1 cellular context compared by ENCODE assay signal in the genomic region with DNA sequence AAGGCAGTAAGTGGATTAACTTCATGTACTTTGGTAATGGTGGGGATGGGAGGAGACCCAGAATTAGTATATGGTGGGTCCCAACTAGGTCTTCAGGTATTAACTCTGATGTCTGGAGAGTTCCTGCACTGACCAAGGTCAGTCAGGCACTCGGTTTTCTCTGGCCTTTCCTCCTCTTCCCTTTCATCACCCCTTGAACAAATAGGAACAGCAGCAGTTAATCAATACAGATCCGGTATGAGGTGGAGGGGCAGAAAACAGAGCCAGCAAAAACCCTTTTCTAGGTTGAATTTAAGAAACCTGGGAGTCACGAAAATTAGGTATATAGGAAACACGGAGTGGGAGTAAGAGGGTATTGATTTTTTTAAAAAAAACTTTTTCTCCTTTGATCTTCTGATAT.
A peak's percentile ranks its signal among the peaks of the same experiment; 100 is the strongest.
TF ChIP-seq lines count a peak whose summit lies in the region.

No MANE protein-coding gene starts in this region.

TF ChIP-seq in HepG2, 621 proteins besides CTCF, POLR2A, EP300 and RAD21 (continued from another document and continues in another):
- TF ChIP-seq, protein P1, sequence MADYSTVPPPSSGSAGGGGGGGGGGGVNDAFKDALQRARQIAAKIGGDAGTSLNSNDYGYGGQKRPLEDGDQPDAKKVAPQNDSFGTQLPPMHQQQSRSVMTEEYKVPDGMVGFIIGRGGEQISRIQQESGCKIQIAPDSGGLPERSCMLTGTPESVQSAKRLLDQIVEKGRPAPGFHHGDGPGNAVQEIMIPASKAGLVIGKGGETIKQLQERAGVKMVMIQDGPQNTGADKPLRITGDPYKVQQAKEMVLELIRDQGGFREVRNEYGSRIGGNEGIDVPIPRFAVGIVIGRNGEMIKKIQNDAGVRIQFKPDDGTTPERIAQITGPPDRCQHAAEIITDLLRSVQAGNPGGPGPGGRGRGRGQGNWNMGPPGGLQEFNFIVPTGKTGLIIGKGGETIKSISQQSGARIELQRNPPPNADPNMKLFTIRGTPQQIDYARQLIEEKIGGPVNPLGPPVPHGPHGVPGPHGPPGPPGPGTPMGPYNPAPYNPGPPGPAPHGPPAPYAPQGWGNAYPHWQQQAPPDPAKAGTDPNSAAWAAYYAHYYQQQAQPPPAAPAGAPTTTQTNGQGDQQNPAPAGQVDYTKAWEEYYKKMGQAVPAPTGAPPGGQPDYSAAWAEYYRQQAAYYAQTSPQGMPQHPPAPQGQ (CRISPR knock-in tag; IDR thresholded peaks at IDR 0.05; ENCODE audit: borderline replicate concordance): no peak
- TF ChIP-seq, protein P2, sequence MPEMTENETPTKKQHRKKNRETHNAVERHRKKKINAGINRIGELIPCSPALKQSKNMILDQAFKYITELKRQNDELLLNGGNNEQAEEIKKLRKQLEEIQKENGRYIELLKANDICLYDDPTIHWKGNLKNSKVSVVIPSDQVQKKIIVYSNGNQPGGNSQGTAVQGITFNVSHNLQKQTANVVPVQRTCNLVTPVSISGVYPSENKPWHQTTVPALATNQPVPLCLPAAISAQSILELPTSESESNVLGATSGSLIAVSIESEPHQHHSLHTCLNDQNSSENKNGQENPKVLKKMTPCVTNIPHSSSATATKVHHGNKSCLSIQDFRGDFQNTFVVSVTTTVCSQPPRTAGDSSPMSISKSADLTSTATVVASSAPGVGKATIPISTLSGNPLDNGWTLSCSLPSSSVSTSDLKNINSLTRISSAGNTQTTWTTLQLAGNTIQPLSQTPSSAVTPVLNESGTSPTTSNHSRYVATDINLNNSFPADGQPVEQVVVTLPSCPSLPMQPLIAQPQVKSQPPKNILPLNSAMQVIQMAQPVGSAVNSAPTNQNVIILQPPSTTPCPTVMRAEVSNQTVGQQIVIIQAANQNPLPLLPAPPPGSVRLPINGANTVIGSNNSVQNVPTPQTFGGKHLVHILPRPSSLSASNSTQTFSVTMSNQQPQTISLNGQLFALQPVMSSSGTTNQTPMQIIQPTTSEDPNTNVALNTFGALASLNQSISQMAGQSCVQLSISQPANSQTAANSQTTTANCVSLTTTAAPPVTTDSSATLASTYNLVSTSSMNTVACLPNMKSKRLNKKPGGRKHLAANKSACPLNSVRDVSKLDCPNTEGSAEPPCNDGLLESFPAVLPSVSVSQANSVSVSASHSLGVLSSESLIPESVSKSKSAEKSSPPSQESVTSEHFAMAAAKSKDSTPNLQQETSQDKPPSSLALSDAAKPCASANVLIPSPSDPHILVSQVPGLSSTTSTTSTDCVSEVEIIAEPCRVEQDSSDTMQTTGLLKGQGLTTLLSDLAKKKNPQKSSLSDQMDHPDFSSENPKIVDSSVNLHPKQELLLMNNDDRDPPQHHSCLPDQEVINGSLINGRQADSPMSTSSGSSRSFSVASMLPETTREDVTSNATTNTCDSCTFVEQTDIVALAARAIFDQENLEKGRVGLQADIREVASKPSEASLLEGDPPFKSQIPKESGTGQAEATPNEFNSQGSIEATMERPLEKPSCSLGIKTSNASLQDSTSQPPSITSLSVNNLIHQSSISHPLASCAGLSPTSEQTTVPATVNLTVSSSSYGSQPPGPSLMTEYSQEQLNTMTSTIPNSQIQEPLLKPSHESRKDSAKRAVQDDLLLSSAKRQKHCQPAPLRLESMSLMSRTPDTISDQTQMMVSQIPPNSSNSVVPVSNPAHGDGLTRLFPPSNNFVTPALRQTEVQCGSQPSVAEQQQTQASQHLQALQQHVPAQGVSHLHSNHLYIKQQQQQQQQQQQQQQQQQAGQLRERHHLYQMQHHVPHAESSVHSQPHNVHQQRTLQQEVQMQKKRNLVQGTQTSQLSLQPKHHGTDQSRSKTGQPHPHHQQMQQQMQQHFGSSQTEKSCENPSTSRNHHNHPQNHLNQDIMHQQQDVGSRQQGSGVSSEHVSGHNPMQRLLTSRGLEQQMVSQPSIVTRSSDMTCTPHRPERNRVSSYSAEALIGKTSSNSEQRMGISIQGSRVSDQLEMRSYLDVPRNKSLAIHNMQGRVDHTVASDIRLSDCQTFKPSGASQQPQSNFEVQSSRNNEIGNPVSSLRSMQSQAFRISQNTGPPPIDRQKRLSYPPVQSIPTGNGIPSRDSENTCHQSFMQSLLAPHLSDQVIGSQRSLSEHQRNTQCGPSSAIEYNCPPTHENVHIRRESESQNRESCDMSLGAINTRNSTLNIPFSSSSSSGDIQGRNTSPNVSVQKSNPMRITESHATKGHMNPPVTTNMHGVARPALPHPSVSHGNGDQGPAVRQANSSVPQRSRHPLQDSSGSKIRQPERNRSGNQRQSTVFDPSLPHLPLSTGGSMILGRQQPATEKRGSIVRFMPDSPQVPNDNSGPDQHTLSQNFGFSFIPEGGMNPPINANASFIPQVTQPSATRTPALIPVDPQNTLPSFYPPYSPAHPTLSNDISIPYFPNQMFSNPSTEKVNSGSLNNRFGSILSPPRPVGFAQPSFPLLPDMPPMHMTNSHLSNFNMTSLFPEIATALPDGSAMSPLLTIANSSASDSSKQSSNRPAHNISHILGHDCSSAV (CRISPR knock-in tag; IDR thresholded peaks at IDR 0.05; ENCODE audit: borderline replicate concordance): no peak
- TF ChIP-seq, protein P3, sequence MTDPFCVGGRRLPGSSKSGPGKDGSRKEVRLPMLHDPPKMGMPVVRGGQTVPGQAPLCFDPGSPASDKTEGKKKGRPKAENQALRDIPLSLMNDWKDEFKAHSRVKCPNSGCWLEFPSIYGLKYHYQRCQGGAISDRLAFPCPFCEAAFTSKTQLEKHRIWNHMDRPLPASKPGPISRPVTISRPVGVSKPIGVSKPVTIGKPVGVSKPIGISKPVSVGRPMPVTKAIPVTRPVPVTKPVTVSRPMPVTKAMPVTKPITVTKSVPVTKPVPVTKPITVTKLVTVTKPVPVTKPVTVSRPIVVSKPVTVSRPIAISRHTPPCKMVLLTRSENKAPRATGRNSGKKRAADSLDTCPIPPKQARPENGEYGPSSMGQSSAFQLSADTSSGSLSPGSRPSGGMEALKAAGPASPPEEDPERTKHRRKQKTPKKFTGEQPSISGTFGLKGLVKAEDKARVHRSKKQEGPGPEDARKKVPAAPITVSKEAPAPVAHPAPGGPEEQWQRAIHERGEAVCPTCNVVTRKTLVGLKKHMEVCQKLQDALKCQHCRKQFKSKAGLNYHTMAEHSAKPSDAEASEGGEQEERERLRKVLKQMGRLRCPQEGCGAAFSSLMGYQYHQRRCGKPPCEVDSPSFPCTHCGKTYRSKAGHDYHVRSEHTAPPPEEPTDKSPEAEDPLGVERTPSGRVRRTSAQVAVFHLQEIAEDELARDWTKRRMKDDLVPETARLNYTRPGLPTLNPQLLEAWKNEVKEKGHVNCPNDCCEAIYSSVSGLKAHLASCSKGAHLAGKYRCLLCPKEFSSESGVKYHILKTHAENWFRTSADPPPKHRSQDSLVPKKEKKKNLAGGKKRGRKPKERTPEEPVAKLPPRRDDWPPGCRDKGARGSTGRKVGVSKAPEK (CRISPR knock-in tag; IDR thresholded peaks at IDR 0.05; ENCODE audit: borderline replicate concordance): no peak
- no peak for TF ChIP-seq MYC (CRISPR knock-in tag; IDR thresholded peaks at IDR 0.05; ENCODE audit: borderline replicate concordance)
- TF ChIP-seq ZBTB7B (CRISPR knock-in tag; IDR thresholded peaks at IDR 0.05): peak; percentile 63; the same call in 1 of the 2 replicates
- TF ChIP-seq, protein P4, sequence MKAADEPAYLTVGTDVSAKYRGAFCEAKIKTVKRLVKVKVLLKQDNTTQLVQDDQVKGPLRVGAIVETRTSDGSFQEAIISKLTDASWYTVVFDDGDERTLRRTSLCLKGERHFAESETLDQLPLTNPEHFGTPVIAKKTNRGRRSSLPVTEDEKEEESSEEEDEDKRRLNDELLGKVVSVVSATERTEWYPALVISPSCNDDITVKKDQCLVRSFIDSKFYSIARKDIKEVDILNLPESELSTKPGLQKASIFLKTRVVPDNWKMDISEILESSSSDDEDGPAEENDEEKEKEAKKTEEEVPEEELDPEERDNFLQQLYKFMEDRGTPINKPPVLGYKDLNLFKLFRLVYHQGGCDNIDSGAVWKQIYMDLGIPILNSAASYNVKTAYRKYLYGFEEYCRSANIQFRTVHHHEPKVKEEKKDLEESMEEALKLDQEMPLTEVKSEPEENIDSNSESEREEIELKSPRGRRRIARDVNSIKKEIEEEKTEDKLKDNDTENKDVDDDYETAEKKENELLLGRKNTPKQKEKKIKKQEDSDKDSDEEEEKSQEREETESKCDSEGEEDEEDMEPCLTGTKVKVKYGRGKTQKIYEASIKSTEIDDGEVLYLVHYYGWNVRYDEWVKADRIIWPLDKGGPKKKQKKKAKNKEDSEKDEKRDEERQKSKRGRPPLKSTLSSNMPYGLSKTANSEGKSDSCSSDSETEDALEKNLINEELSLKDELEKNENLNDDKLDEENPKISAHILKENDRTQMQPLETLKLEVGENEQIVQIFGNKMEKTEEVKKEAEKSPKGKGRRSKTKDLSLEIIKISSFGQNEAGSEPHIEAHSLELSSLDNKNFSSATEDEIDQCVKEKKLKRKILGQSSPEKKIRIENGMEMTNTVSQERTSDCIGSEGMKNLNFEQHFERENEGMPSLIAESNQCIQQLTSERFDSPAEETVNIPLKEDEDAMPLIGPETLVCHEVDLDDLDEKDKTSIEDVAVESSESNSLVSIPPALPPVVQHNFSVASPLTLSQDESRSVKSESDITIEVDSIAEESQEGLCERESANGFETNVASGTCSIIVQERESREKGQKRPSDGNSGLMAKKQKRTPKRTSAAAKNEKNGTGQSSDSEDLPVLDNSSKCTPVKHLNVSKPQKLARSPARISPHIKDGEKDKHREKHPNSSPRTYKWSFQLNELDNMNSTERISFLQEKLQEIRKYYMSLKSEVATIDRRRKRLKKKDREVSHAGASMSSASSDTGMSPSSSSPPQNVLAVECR (CRISPR knock-in tag; IDR thresholded peaks at IDR 0.05; ENCODE audit: borderline replicate concordance): peak; percentile 17; the same call in 1 of the 2 replicates
- no peak for TF ChIP-seq PLRG1 (conservative IDR thresholded peaks at IDR 0.05)
- TF ChIP-seq SMC3 (IDR thresholded peaks at IDR 0.05; ENCODE audit: low read length): no peak
- no peak for TF ChIP-seq ZFP36L2 (CRISPR knock-in tag; IDR thresholded peaks at IDR 0.05)
- peak; percentile 58 for TF ChIP-seq FOXA3 (CRISPR knock-in tag; IDR thresholded peaks at IDR 0.05)
- no peak for TF ChIP-seq CHCHD3 (CRISPR knock-in tag; IDR thresholded peaks at IDR 0.05)
- TF ChIP-seq ZNF253 (CRISPR knock-in tag; IDR thresholded peaks at IDR 0.05; ENCODE audit: borderline replicate concordance): no peak
- no peak for TF ChIP-seq ZSCAN21 (CRISPR knock-in tag; IDR thresholded peaks at IDR 0.05; ENCODE audit: borderline replicate concordance)
- TF ChIP-seq, protein P5, sequence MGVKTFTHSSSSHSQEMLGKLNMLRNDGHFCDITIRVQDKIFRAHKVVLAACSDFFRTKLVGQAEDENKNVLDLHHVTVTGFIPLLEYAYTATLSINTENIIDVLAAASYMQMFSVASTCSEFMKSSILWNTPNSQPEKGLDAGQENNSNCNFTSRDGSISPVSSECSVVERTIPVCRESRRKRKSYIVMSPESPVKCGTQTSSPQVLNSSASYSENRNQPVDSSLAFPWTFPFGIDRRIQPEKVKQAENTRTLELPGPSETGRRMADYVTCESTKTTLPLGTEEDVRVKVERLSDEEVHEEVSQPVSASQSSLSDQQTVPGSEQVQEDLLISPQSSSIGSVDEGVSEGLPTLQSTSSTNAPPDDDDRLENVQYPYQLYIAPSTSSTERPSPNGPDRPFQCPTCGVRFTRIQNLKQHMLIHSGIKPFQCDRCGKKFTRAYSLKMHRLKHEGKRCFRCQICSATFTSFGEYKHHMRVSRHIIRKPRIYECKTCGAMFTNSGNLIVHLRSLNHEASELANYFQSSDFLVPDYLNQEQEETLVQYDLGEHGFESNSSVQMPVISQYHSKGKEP (CRISPR knock-in tag; IDR thresholded peaks at IDR 0.05): no peak
- TF ChIP-seq SMAD9 (CRISPR knock-in tag; IDR thresholded peaks at IDR 0.05): no peak
- no peak for TF ChIP-seq MLLT10 (CRISPR knock-in tag; IDR thresholded peaks at IDR 0.05)
- TF ChIP-seq, protein P6, sequence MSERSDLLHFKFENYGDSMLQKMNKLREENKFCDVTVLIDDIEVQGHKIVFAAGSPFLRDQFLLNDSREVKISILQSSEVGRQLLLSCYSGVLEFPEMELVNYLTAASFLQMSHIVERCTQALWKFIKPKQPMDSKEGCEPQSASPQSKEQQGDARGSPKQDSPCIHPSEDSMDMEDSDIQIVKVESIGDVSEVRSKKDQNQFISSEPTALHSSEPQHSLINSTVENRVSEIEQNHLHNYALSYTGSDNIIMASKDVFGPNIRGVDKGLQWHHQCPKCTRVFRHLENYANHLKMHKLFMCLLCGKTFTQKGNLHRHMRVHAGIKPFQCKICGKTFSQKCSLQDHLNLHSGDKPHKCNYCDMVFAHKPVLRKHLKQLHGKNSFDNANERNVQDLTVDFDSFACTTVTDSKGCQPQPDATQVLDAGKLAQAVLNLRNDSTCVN (CRISPR knock-in tag; IDR thresholded peaks at IDR 0.05; ENCODE audit: borderline replicate concordance): no peak
- no peak for TF ChIP-seq ZNF326 (CRISPR knock-in tag; IDR thresholded peaks at IDR 0.05; ENCODE audit: borderline replicate concordance)
- TF ChIP-seq, protein P7, sequence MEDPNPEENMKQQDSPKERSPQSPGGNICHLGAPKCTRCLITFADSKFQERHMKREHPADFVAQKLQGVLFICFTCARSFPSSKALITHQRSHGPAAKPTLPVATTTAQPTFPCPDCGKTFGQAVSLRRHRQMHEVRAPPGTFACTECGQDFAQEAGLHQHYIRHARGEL (CRISPR knock-in tag; IDR thresholded peaks at IDR 0.05): no peak
- peak; percentile 31; the same call in 1 of the 2 replicates for TF ChIP-seq SOX5 (CRISPR knock-in tag; IDR thresholded peaks at IDR 0.05; ENCODE audit: borderline replicate concordance)
- peak; percentile 35; the same call in 1 of the 2 replicates for TF ChIP-seq BCL6 (CRISPR knock-in tag; IDR thresholded peaks at IDR 0.05)
- TF ChIP-seq FOXK2 (IDR thresholded peaks at IDR 0.05): no peak
- peak; percentile 27 for TF ChIP-seq CEBPG (CRISPR knock-in tag; IDR thresholded peaks at IDR 0.05)
- no peak for TF ChIP-seq ZNF678 (CRISPR knock-in tag; IDR thresholded peaks at IDR 0.05)
- TF ChIP-seq, protein P8, sequence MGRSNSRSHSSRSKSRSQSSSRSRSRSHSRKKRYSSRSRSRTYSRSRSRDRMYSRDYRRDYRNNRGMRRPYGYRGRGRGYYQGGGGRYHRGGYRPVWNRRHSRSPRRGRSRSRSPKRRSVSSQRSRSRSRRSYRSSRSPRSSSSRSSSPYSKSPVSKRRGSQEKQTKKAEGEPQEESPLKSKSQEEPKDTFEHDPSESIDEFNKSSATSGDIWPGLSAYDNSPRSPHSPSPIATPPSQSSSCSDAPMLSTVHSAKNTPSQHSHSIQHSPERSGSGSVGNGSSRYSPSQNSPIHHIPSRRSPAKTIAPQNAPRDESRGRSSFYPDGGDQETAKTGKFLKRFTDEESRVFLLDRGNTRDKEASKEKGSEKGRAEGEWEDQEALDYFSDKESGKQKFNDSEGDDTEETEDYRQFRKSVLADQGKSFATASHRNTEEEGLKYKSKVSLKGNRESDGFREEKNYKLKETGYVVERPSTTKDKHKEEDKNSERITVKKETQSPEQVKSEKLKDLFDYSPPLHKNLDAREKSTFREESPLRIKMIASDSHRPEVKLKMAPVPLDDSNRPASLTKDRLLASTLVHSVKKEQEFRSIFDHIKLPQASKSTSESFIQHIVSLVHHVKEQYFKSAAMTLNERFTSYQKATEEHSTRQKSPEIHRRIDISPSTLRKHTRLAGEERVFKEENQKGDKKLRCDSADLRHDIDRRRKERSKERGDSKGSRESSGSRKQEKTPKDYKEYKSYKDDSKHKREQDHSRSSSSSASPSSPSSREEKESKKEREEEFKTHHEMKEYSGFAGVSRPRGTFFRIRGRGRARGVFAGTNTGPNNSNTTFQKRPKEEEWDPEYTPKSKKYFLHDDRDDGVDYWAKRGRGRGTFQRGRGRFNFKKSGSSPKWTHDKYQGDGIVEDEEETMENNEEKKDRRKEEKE (IDR thresholded peaks at IDR 0.05): no peak
